Comparison of ENCODE assay signal across 18 cellular contexts in the genomic region with DNA sequence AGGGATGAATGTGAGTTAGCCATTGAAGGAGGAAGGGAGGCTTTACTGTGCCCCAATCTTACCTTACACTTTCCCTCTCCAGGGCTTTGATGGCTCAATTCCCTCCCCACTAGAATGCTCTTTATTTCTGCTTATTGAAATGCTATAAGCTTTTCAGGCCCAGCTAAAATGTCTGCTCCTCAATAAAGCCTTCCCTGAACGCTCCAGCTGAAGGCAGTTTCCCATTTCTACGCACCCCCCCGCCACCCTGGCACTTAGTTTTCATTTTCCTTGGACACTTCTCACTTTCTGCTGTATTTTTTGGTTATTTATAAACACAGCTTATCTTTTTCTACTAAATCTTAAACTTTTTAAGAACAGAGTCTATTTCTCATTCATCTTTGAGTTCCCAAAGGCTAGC.
"Had no signal": no experiment of that assay in that cellular context is flagged by ENCODE, and none has a peak within 500 bp of the region (broad histone marks: within the 10 kb centered on the region; RNA-seq: fewer than 3 reads in every experiment).

No MANE protein-coding gene starts in this region.

- H3K4me2 ChIP-seq: hepatocyte had no signal

- ATAC-seq: activated T-helper 17 cell treated with anti-CD3 and anti-CD28 coated beads, Interleukin-2, amount 50 U/mL, for 72 hours; left lobe of liver; stimulated activated naive CD8-positive, alpha-beta T cell treated with anti-CD3 and anti-CD28 coated beads, Interleukin-15, Interleukin-2, amounts not matched to agents 100 U/mL and 50 U/mL, for 24 hours had no signal

- H2AFZ ChIP-seq: hepatocyte had no signal

- H3K27ac ChIP-seq: hepatocyte, right atrium auricular region, uterus, VCaP had no signal

- H3K27ac Mint-ChIP-seq: activated T-helper 17 cell treated with anti-CD3 and anti-CD28 coated beads, Interleukin-2, amount 50 U/mL, for 72 hours; naive B cell; progenitor cell of endocrine pancreas had no signal

- H3K9me3 ChIP-seq: esophagus muscularis mucosa, right atrium auricular region, uterus had no signal

- H3K9me3 Mint-ChIP-seq: activated T-helper 17 cell treated with anti-CD3 and anti-CD28 coated beads, Interleukin-2, amount 50 U/mL, for 72 hours; naive B cell had no signal

- H3K36me3 Mint-ChIP-seq: naive B cell had no signal

- H3K27me3 Mint-ChIP-seq: activated T-helper 17 cell treated with anti-CD3 and anti-CD28 coated beads, Interleukin-2, amount 50 U/mL, for 72 hours had no signal

- H3K4me3 Mint-ChIP-seq: activated T-helper 17 cell treated with anti-CD3 and anti-CD28 coated beads, Interleukin-2, amount 50 U/mL, for 72 hours had no signal

- H3K36me3 ChIP-seq: esophagus muscularis mucosa, right atrium auricular region, uterus had no signal

- DNase-seq: activated CD4-positive, alpha-beta T cell treated with anti-CD3 and anti-CD28 coated beads for 1 hour; activated CD4-positive, alpha-beta T cell treated with anti-CD3 and anti-CD28 coated beads, Interleukin-2, amount 50 U/mL, for 4 hours; activated naive CD4-positive, alpha-beta T cell treated with Interleukin-2 at 50 U/mL for 16 hours; activated T-cell treated with anti-CD3 and anti-CD28 coated beads for 4 hours; aorta; islet precursor cell; naive B cell; stimulated activated CD4-positive, alpha-beta T cell treated with anti-CD3 and anti-CD28 coated beads, Interleukin-4, amount 100 ng/mL, for 4 hours; stimulated activated CD8-positive, alpha-beta memory T cell treated with anti-CD3 and anti-CD28 coated beads, Interleukin-4, amount 100 ng/mL, for 48 hours; stimulated activated naive CD8-positive, alpha-beta T cell treated with anti-CD3 and anti-CD28 coated beads, Interleukin-15, Interleukin-2, amounts not matched to agents 100 U/mL and 50 U/mL, for 24 hours; uterus had no signal

- H3K4me1 ChIP-seq: right atrium auricular region, uterus had no signal

- H3K4me3 ChIP-seq: esophagus muscularis mucosa, hepatocyte, right atrium auricular region, uterus had no signal

- H3K4me1 Mint-ChIP-seq: naive B cell had no signal

- H3K27me3 ChIP-seq: esophagus muscularis mucosa, hepatocyte, right atrium auricular region, uterus had no signal
